1 cellular context compared by ENCODE assay signal in the genomic region with DNA sequence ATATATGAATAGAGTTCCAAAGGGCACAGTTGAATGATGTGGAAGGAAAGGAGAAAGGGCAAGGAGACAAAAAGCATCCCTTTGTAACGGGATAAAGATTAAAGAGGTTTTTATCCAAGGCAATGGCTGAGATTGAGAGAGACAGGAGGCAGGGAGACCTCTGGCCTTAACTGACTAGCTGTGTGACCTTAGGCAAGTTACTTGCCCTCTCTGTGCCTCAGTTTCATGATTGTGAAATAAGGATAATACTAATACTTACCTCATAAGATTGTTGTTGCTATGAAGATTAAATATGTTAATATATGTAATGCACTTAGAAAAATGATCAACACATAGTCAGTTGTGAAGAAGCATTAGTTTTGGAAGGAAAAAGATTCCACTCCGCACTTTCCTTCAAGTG.
TF ChIP-seq lines count a peak whose summit lies in the region.

No MANE protein-coding gene starts in this region.

TF ChIP-seq in WTC11, 78 proteins besides CTCF, POLR2A, EP300 and RAD21 (continued from another document):
- TF ChIP-seq ATF6 (CRISPR knock-in tag; IDR thresholded peaks at IDR 0.05) (no peak), ZNF281 (CRISPR knock-in tag; IDR thresholded peaks at IDR 0.05) (no peak), PRRX2 (CRISPR knock-in tag; IDR thresholded peaks at IDR 0.05) (no peak), NFYB (CRISPR knock-in tag; conservative IDR thresholded peaks at IDR 0.05; ENCODE audit: low read depth) (no peak)
- TF ChIP-seq, protein P1, sequence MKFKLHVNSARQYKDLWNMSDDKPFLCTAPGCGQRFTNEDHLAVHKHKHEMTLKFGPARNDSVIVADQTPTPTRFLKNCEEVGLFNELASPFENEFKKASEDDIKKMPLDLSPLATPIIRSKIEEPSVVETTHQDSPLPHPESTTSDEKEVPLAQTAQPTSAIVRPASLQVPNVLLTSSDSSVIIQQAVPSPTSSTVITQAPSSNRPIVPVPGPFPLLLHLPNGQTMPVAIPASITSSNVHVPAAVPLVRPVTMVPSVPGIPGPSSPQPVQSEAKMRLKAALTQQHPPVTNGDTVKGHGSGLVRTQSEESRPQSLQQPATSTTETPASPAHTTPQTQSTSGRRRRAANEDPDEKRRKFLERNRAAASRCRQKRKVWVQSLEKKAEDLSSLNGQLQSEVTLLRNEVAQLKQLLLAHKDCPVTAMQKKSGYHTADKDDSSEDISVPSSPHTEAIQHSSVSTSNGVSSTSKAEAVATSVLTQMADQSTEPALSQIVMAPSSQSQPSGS (CRISPR knock-in tag; IDR thresholded peaks at IDR 0.05; ENCODE audit: borderline replicate concordance, low read depth): no peak
